ENCODE assay signal across 14 cellular contexts in genomic region chrX:69362889-69363288, GRCh38.
DNase-seq lines count a peak whose midpoint lies in the region; ATAC-seq, FAIRE-seq and TF ChIP-seq lines count a peak whose summit lies in the region.
"Had no signal": no experiment of that assay in that cellular context is flagged by ENCODE, and none has a peak within 500 bp of the region (broad histone marks: within the 10 kb centered on the region; RNA-seq: fewer than 3 reads in every experiment).

No MANE protein-coding gene starts in this region.

- DNase-seq in GM04503 (ENCODE audit: low read depth) (peak; percentile 58), mucosa of gallbladder (ENCODE audit: low spot score) (peak; percentile 14), nucleus accumbens (lab: John Stamatoyannopoulos, UW) (no peak), T-helper 17 cell (no peak), D721Med (ENCODE audit: insufficient read length, low spot score) (no peak)
- DNase-seq: activated B cell treated with CpG ODN at 0.5 μM for 24 hours, activated gamma-delta T cell treated with Interleukin-2 at 50 U/mL for 16 hours, NCI-H1105, trophoblast cell had no signal

- no peak overlapping the region for H3K4me3 Mint-ChIP-seq in T-helper 17 cell
- H3K4me3 Mint-ChIP-seq: activated B cell treated with CpG ODN at 0.5 μM for 24 hours; dendritic cell treated with granulocyte-macrophage colony-stimulating factor and Interleukin-4, amounts not matched to agents 40 ng/mL and 50 ng/mL, for 4 days; neural crest cell had no signal

- H3K79me2 ChIP-seq in OCI-LY3 (ENCODE audit: low read length), result no peaks in the 10 kb centered on the region

- ATAC-seq in GM21723 (IDR thresholded peaks at IDR 0.05; ENCODE audit: unreplicated experiment) (peak; percentile 72), T-helper 17 cell (no peak), GM19035 (IDR thresholded peaks at IDR 0.05; ENCODE audit: unreplicated experiment) (no peak)

- H3K4me3 ChIP-seq in OCI-LY3 (ENCODE audit: low read length), result peak overlapping the region; percentile 27; the same call in 1 of the 2 replicates

- H3K36me3 ChIP-seq in OCI-LY3 (replicated peaks; ENCODE audit: low read depth, low read length), result no peaks in the 10 kb centered on the region

- H3K9me3 ChIP-seq in OCI-LY3 (ENCODE audit: insufficient read depth, low read length) (no peaks in the 10 kb centered on the region), T-helper 17 cell (ENCODE audit: control insufficient read depth, low read length, poor library complexity, severe bottlenecking) (no peaks in the 10 kb centered on the region)

- no peak overlapping the region for H2AFZ ChIP-seq in OCI-LY3 (ENCODE audit: low read depth, low read length)

- FAIRE-seq in D721Med (lab: Jason Lieb, UNC), result no peak

- H4K20me1 ChIP-seq in OCI-LY3 (ENCODE audit: insufficient read depth, low read length), result no peaks in the 10 kb centered on the region

- H3K27me3 Mint-ChIP-seq in T-helper 17 cell, result no peaks in the 10 kb centered on the region
- H3K27me3 Mint-ChIP-seq: activated B cell treated with CpG ODN at 0.5 μM for 24 hours; dendritic cell treated with granulocyte-macrophage colony-stimulating factor and Interleukin-4, amounts not matched to agents 40 ng/mL and 50 ng/mL, for 4 days had no signal

- no peaks in the 10 kb centered on the region for H3K27me3 ChIP-seq in OCI-LY3 (ENCODE audit: low read depth, low read length)

- peaks cover 45% of the 10 kb centered on the region for H3K4me1 ChIP-seq in OCI-LY3 (ENCODE audit: low read length)

- TF ChIP-seq CTCF in OCI-LY3 (IDR thresholded peaks at IDR 0.05; ENCODE audit: low read depth, low read length) (no peak), D721Med (IDR thresholded peaks at IDR 0.05; ENCODE audit: insufficient read depth, missing control alignments) (no peak)

- H3K4me2 ChIP-seq in OCI-LY3 (ENCODE audit: low read length), result peak overlapping the region; percentile 71

- no peak overlapping the region for H3K27ac Mint-ChIP-seq in T-helper 17 cell
- H3K27ac Mint-ChIP-seq: activated B cell treated with CpG ODN at 0.5 μM for 24 hours; dendritic cell treated with granulocyte-macrophage colony-stimulating factor and Interleukin-4, amounts not matched to agents 40 ng/mL and 50 ng/mL, for 4 days had no signal

- H3K4me1 Mint-ChIP-seq in T-helper 17 cell, result no peaks in the 10 kb centered on the region
- H3K4me1 Mint-ChIP-seq: activated B cell treated with CpG ODN at 0.5 μM for 24 hours, neural crest cell had no signal

- peak overlapping the region; percentile 16; the same call in 1 of the 2 replicates for H3K9ac ChIP-seq in OCI-LY3 (ENCODE audit: low read length)

- H3K36me3 Mint-ChIP-seq in T-helper 17 cell (ENCODE audit: low read depth), result no peaks in the 10 kb centered on the region

- peak overlapping the region; percentile 42 for H3K27ac ChIP-seq in OCI-LY3 (ENCODE audit: low read length)

Comparison
In these comparisons a context has a peak if more than half of its experiments do, and no peak if none do; other contexts are left out.
1. DNase-seq: peak in GM04503 (single experiment) and mucosa of gallbladder (single experiment); none in nucleus accumbens (0 of 56), T-helper 17 cell (0 of 3) and D721Med (single experiment).